In the genomic region with DNA sequence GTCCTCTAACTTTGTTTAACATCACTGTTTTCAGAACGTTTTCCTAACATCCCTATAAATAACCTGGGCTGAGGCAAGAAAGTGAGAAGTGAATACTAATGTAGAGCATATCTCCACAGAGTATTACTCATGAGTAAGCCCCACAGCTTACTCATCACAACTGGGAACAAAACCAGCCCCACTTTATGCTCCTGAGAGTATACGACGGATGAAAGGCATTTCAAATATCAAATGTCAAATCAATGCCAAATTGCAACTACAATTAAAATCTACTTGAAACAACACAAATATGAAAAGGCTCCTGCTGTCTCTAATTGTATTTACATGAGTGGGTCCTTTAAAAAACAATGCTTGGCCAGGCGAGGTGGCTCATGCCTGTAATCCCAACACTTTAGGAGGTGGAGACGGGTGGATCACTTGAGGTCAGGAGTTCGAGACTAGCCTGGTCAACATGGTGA, we compare ENCODE assay signal across 10 cellular contexts. TPM values are rescaled to one million over a fixed set of nuclear protein-coding genes. Genes with fewer than 3 reads are reported as not detected.
DNase-seq lines count a peak whose midpoint lies in the region; ATAC-seq, FAIRE-seq and TF ChIP-seq lines count a peak whose summit lies in the region.
"Had no signal": no experiment of that assay in that cellular context is flagged by ENCODE, and none has a peak within 500 bp of the region (broad histone marks: within the 10 kb centered on the region; RNA-seq: fewer than 3 reads in every experiment).

No MANE protein-coding gene starts in this region.

- no peak overlapping the region for H3K27ac Mint-ChIP-seq in T-cell
- no peak overlapping the region for H3K27ac Mint-ChIP-seq in naive thymus-derived CD8-positive, alpha-beta T cell

- H3K4me3 Mint-ChIP-seq in T-cell, result no peak overlapping the region
- H3K4me3 Mint-ChIP-seq in naive thymus-derived CD8-positive, alpha-beta T cell, result no peak overlapping the region

- peak; percentile 60 for FAIRE-seq in kidney (lab: Jason Lieb, UNC)

- ATAC-seq in GM18868 (IDR thresholded peaks at IDR 0.05; ENCODE audit: unreplicated experiment), result no peak
- ATAC-seq in T-cell (replicated peaks in 1 of 4), result no peak
- ATAC-seq in naive thymus-derived CD8-positive, alpha-beta T cell, result no peak

- CTCF ChIA-PET in AG04449 (lab: Yijun Ruan, JAX), result no interaction called here
- CTCF ChIA-PET in T-cell (lab: Charles Lee), result no interaction called here

- no peak overlapping the region for H3K27ac ChIP-seq in kidney (ENCODE audit: low read depth in 2 of 2, low read length in 2 of 2)

- H3K27me3 Mint-ChIP-seq in T-cell, result no peaks in the 10 kb centered on the region
- peaks cover 0 to 3% (median 0%) of the 10 kb centered on the region in 5 donors for H3K27me3 Mint-ChIP-seq in naive thymus-derived CD8-positive, alpha-beta T cell

- no peaks in the 10 kb centered on the region for H3K36me3 Mint-ChIP-seq in T-cell
- H3K36me3 Mint-ChIP-seq in naive thymus-derived CD8-positive, alpha-beta T cell, result no peaks in the 10 kb centered on the region

- peaks cover 7 to 9% of the 10 kb centered on the region in 2 donors for H3K4me1 ChIP-seq in kidney (ENCODE audit: control insufficient read depth in 1 of 2, insufficient read depth in 1 of 2, low read depth in 1 of 2, low read length in 2 of 2)
- H3K4me1 ChIP-seq: HAP-1 had no signal

- H3K9me3 Mint-ChIP-seq in T-cell, result no peaks in the 10 kb centered on the region
- no peaks in the 10 kb centered on the region for H3K9me3 Mint-ChIP-seq in naive thymus-derived CD8-positive, alpha-beta T cell

- TF ChIP-seq CTCF in AG04449 (IDR thresholded peaks at IDR 0.05; ENCODE audit: insufficient read depth, low read length, missing control alignments) (no peak), kidney (IDR thresholded peaks at IDR 0.05; ENCODE audit: borderline replicate concordance, extremely low read depth, insufficient read depth) (no peak)

- DNase-seq in AG04449 (ENCODE audit: low read depth, low spot score) (peak; percentile 86), LHCN-M2 (ENCODE audit: low read depth) (peak; percentile 94), amniotic epithelial cell (ENCODE audit: low read depth) (peak; percentile 96), kidney (no peak), T-cell (no peak), H7 (no peak)
- no peak for DNase-seq in naive thymus-derived CD8-positive, alpha-beta T cell

- no peaks in the 10 kb centered on the region for H3K4me1 Mint-ChIP-seq in T-cell
- H3K4me1 Mint-ChIP-seq in naive thymus-derived CD8-positive, alpha-beta T cell, result no peaks in the 10 kb centered on the region

- H3K27me3 ChIP-seq in H7 (ENCODE audit: control insufficient read depth, insufficient read depth, low read length), result no peaks in the 10 kb centered on the region

- no peak overlapping the region for H3K4me3 ChIP-seq in AG04449 (ENCODE audit: low read depth, low read length)
- H3K4me3 ChIP-seq in kidney (ENCODE audit: low read length in 2 of 2), result no peak overlapping the region
- H3K4me3 ChIP-seq in H7 (ENCODE audit: insufficient read depth, low read depth, low read length), result no peak overlapping the region
- H3K4me3 ChIP-seq: HAP-1, skin epidermis had no signal

- H3K36me3 ChIP-seq in kidney (ENCODE audit: control insufficient read depth in 1 of 2, insufficient read depth in 2 of 2, low read length in 2 of 2) (no peaks in the 10 kb centered on the region), H7 (replicated peaks; ENCODE audit: control insufficient read depth, insufficient read depth, low read length) (no peaks in the 10 kb centered on the region)
- H3K36me3 ChIP-seq: HAP-1 had no signal

- POLR2A ChIA-PET in AG04449 (lab: Yijun Ruan, JAX), result no interaction called here
- POLR2A ChIA-PET in T-cell (lab: Charles Lee), result no interaction called here
- POLR2A ChIA-PET in naive thymus-derived CD8-positive, alpha-beta T cell (lab: Charles Lee), result no interaction called here

- intact Hi-C loops in kidney (cut with DNase I), result no loop called here

- no peak overlapping the region for H3K9ac ChIP-seq in kidney (ENCODE audit: low read length in 2 of 2)

- H3K9me3 ChIP-seq in kidney (ENCODE audit: control insufficient read depth in 1 of 2, low read length in 2 of 2), result no peaks in the 10 kb centered on the region
- H3K9me3 ChIP-seq: HAP-1 had no signal

RNA-seq across cellular contexts. Expression of gene SH3RF1, which starts 41.2 kb away (rescaled TPM):
- 9.2 and 10.5 TPM in 2 replicates for total RNA-seq in LHCN-M2 (2014; rRNA removed)
- polyA plus RNA-seq in LHCN-M2 (2012), result 12.1 TPM
- total RNA-seq in kidney, result 35.7 TPM
- polyA plus RNA-seq in kidney (ENCODE audit: insufficient read depth, low read depth, low replicate concordance), result 8.2 TPM
- total RNA-seq in T-cell, result under 1 TPM in 4 of 5 donors, not detected in 1; 0.23 to 0.60 (median 0.27) TPM
- total RNA-seq in H7 (2014; rRNA removed; shearing (Covaris generic)), result 4.2 and 4.6 TPM in 2 replicates
- total RNA-seq in naive thymus-derived CD8-positive, alpha-beta T cell, result under 1 TPM in 1 of 2 experiments, not detected in 1; 0.16 TPM
- polyA plus RNA-seq in naive thymus-derived CD8-positive, alpha-beta T cell, result not detected

Comparison
In these comparisons a context has a peak if more than half of its experiments do, and no peak if none do; other contexts are left out.
1. DNase-seq: peak in AG04449 (single experiment), LHCN-M2 (single experiment) and amniotic epithelial cell (single experiment); none in kidney (single experiment), T-cell (0 of 34), H7 (single experiment) and naive thymus-derived CD8-positive, alpha-beta T cell (0 of 10).